ENCODE assay signal across 1 cellular context in the genomic region with DNA sequence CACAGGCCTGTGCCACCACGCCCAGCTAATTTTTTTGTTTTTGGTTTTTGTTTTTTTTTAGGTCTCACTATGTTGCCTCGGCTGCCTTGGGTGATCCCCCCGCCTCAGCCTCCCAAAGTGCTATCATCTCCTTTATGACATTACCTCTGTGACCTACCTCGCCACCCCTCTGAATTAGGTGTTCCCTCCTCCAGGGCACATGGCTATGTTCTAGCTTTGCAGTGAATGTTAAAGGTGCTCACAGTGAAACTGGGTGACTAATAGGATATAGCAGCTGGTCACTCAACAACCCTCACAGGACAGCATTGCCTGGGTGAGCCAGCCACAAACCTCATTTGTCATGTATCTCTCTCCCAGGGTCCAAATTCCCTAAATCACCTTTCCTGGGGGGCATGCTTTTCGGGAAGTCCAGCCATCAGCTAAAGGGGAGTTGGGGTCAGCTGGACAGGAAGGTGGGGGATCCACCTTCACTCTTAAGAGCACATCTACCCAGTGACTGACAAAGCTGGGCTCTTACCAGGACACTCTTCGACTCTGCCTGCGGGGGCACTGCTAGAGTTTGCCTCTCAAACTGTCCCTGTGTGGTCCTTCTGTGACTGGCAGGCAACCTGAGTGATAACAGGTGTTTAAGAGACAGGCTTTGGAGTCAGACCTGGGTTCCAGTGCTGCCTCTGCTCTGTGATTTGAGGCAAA.
TF ChIP-seq lines count a peak whose summit lies in the region.

No MANE protein-coding gene starts in this region.

TF ChIP-seq in A549, 52 proteins besides CTCF, POLR2A, EP300 and RAD21:
- no peak for TF ChIP-seq ZNF302 (CRISPR knock-in tag; IDR thresholded peaks at IDR 0.05)
- no peak for TF ChIP-seq CEBPB (IDR thresholded peaks at IDR 0.05)
- TF ChIP-seq SREBF2 (IDR thresholded peaks at IDR 0.05): no peak
- no peak for TF ChIP-seq NPAS2 (CRISPR knock-in tag; IDR thresholded peaks at IDR 0.05; ENCODE audit: borderline replicate concordance)
- TF ChIP-seq RARB (CRISPR knock-in tag; IDR thresholded peaks at IDR 0.05): no peak
- TF ChIP-seq HEYL (CRISPR knock-in tag; IDR thresholded peaks at IDR 0.05): no peak
- TF ChIP-seq, protein P1, sequence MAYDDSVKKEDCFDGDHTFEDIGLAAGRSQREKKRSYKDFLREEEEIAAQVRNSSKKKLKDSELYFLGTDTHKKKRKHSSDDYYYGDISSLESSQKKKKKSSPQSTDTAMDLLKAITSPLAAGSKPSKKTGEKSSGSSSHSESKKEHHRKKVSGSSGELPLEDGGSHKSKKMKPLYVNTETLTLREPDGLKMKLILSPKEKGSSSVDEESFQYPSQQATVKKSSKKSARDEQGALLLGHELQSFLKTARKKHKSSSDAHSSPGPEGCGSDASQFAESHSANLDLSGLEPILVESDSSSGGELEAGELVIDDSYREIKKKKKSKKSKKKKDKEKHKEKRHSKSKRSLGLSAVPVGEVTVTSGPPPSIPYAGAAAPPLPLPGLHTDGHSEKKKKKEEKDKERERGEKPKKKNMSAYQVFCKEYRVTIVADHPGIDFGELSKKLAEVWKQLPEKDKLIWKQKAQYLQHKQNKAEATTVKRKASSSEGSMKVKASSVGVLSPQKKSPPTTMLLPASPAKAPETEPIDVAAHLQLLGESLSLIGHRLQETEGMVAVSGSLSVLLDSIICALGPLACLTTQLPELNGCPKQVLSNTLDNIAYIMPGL (CRISPR knock-in tag; IDR thresholded peaks at IDR 0.05; ENCODE audit: borderline replicate concordance): no peak
- TF ChIP-seq, protein P2, sequence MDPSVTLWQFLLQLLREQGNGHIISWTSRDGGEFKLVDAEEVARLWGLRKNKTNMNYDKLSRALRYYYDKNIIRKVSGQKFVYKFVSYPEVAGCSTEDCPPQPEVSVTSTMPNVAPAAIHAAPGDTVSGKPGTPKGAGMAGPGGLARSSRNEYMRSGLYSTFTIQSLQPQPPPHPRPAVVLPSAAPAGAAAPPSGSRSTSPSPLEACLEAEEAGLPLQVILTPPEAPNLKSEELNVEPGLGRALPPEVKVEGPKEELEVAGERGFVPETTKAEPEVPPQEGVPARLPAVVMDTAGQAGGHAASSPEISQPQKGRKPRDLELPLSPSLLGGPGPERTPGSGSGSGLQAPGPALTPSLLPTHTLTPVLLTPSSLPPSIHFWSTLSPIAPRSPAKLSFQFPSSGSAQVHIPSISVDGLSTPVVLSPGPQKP (IDR thresholded peaks at IDR 0.05; ENCODE audit: low read depth, low read length): no peak
- no peak for TF ChIP-seq GATA3 (IDR thresholded peaks at IDR 0.05; ENCODE audit: borderline replicate concordance)
- no peak for TF ChIP-seq KDM5A (IDR thresholded peaks at IDR 0.05)
- no peak for TF ChIP-seq HOXB5 (CRISPR knock-in tag; IDR thresholded peaks at IDR 0.05)
- no peak for TF ChIP-seq HDAC2 (IDR thresholded peaks at IDR 0.05)
- no peak for TF ChIP-seq ZC3H11A (IDR thresholded peaks at IDR 0.05)
- TF ChIP-seq MAZ (IDR thresholded peaks at IDR 0.05; ENCODE audit: borderline replicate concordance, low read depth, low read length): no peak
